Comparison of ENCODE assay signal across 9 cellular contexts in genomic region chr2:111123751-111124150, GRCh38. TPM values are rescaled to one million over a fixed set of nuclear protein-coding genes. Genes with fewer than 3 reads are reported as not detected.
A peak's percentile ranks its signal among the peaks of the same experiment; 100 is the strongest.
DNase-seq lines count a peak whose midpoint lies in the region; ATAC-seq and TF ChIP-seq lines count a peak whose summit lies in the region.
"Had no signal": no experiment of that assay in that cellular context is flagged by ENCODE, and none has a peak within 500 bp of the region (broad histone marks: within the 10 kb centered on the region; RNA-seq: fewer than 3 reads in every experiment).

No MANE protein-coding gene starts in this region.

- peak overlapping the region; percentile 95 for H3K9ac ChIP-seq in mesenchymal stem cell (ENCODE audit: low read length)

- H3K4me2 ChIP-seq in mesenchymal stem cell (ENCODE audit: low read length, poor library complexity, severe bottlenecking) = no peak overlapping the region

- ATAC-seq in left ventricle myocardium superior (no peak), HG03159 (IDR thresholded peaks at IDR 0.05; ENCODE audit: unreplicated experiment) (no peak), lower lobe of right lung (no peak)

- no peak overlapping the region for H2AK5ac ChIP-seq in mesenchymal stem cell (ENCODE audit: low read length, severe bottlenecking)

- H3K9me3 Mint-ChIP-seq in activated CD4-positive, alpha-beta memory T cell treated with anti-CD3 and anti-CD28 coated beads for 36 hours = no peaks in the 10 kb centered on the region

- H3K4me1 ChIP-seq in left ventricle myocardium inferior (peaks cover 57% of the 10 kb centered on the region), mesenchymal stem cell (ENCODE audit: control insufficient read depth, insufficient read depth, low read depth, low read length) (peaks cover 30% of the 10 kb centered on the region), tibial artery (peaks cover 0 to 53% (median 15%) of the 10 kb centered on the region in 4 donors), lower lobe of right lung (peaks cover 35% of the 10 kb centered on the region)

- no peak overlapping the region for H4K8ac ChIP-seq in mesenchymal stem cell (ENCODE audit: low read length)

- CTCF ChIA-PET in activated CD4-positive, alpha-beta memory T cell treated with anti-CD3 and anti-CD28 coated beads for 36 hours (lab: Charles Lee) = interaction anchor here (0.7 kb wide), 1 partner anchor 72 kb away, joined by 3 read pairs; no protein-coding TSS in a partner anchor

- H2BK12ac ChIP-seq in mesenchymal stem cell (ENCODE audit: low read length in 2 of 2) = no peak overlapping the region

- peaks cover 9% of the 10 kb centered on the region for H3K27me3 Mint-ChIP-seq in activated CD4-positive, alpha-beta memory T cell treated with anti-CD3 and anti-CD28 coated beads for 36 hours

- H3K27ac Mint-ChIP-seq in activated CD4-positive, alpha-beta memory T cell treated with anti-CD3 and anti-CD28 coated beads for 36 hours = no peak overlapping the region

- H3K4me3 Mint-ChIP-seq in activated CD4-positive, alpha-beta memory T cell treated with anti-CD3 and anti-CD28 coated beads for 36 hours = peak overlapping the region; percentile 64

- peaks cover 27% of the 10 kb centered on the region for H3K79me1 ChIP-seq in mesenchymal stem cell (replicated peaks; ENCODE audit: low read length, poor library complexity, severe bottlenecking)

- no peak overlapping the region for H3K23ac ChIP-seq in mesenchymal stem cell (ENCODE audit: low read length in 2 of 2)

- no peak overlapping the region for H3K27ac ChIP-seq in left ventricle myocardium inferior (replicated peaks)
- no peak overlapping the region for H3K27ac ChIP-seq in mesenchymal stem cell (ENCODE audit: low read length, poor library complexity, severe bottlenecking)
- H3K27ac ChIP-seq in tibial artery = no peak overlapping the region
- no peak overlapping the region for H3K27ac ChIP-seq in lower lobe of right lung

- intact Hi-C loops in left ventricle myocardium inferior (cut with micrococcal nuclease) = no loop called here
- intact Hi-C loops in left ventricle myocardium superior (cut with micrococcal nuclease) = no loop called here
- intact Hi-C loops in activated CD4-positive, alpha-beta memory T cell treated with anti-CD3 and anti-CD28 coated beads for 36 hours (cut with micrococcal nuclease) = loop anchor here (5.0 kb wide), 1 partner anchor 446 kb away; the partner anchor contains the start of gene BUB1
- intact Hi-C loops in tibial artery (cut with DNase I; ENCODE audit: low total_unique reads) = no loop called here
- intact Hi-C loops in lower lobe of right lung (cut with DNase I) = no loop called here

- DNase-seq in left ventricle myocardium inferior (no peak), left ventricle myocardium superior (no peak), mesenchymal stem cell (no peak), tibial artery (no peak), lower lobe of right lung (no peak), hippocampal formation (lab: John Stamatoyannopoulos, UW) (no peak)
- no peak for DNase-seq in activated CD4-positive, alpha-beta memory T cell treated with anti-CD3 and anti-CD28 coated beads for 36 hours

- no peak overlapping the region for H3K18ac ChIP-seq in mesenchymal stem cell (ENCODE audit: low read depth in 1 of 2, low read length in 2 of 2)

- no peak for TF ChIP-seq CTCF in left ventricle myocardium inferior (IDR thresholded peaks at IDR 0.05; ENCODE audit: borderline replicate concordance)
- TF ChIP-seq CTCF in tibial artery (IDR thresholded peaks at IDR 0.05) = no peak
- no peak for TF ChIP-seq CTCF in lower lobe of right lung (IDR thresholded peaks at IDR 0.05)

- H3K36me3 ChIP-seq in left ventricle myocardium inferior = peaks cover 29% of the 10 kb centered on the region
- H3K36me3 ChIP-seq in mesenchymal stem cell (ENCODE audit: control insufficient read depth in 1 of 2, insufficient read depth in 2 of 2, low read depth in 1 of 2, low read length in 2 of 2) = peaks cover 9 to 32% of the 10 kb centered on the region in 2 experiments
- H3K36me3 ChIP-seq in tibial artery = peaks cover 0 to 44% (median 9%) of the 10 kb centered on the region in 3 donors
- H3K36me3 ChIP-seq in lower lobe of right lung = peaks cover 49% of the 10 kb centered on the region

- no peak overlapping the region for H3K14ac ChIP-seq in mesenchymal stem cell (ENCODE audit: low read length in 2 of 2)

- no peak overlapping the region for H2AFZ ChIP-seq in mesenchymal stem cell (ENCODE audit: low read depth, low read length)

- H2BK120ac ChIP-seq in mesenchymal stem cell (ENCODE audit: low read depth, low read length) = no peak overlapping the region

- H3K4ac ChIP-seq in mesenchymal stem cell (ENCODE audit: low read depth in 1 of 2, low read length in 2 of 2) = no peak overlapping the region

- H3K4me1 Mint-ChIP-seq in activated CD4-positive, alpha-beta memory T cell treated with anti-CD3 and anti-CD28 coated beads for 36 hours (ENCODE audit: low read depth) = peaks cover 51% of the 10 kb centered on the region

- H3K4me3 ChIP-seq in left ventricle myocardium inferior (peak overlapping the region; percentile 92), mesenchymal stem cell (ENCODE audit: insufficient read depth in 1 of 2, low read depth in 1 of 2, low read length in 2 of 2) (peak overlapping the region in 1 of 2 experiments; percentile 90), tibial artery (peak overlapping the region; percentile 77 to 83), lower lobe of right lung (no peak overlapping the region)

- POLR2A ChIA-PET in activated CD4-positive, alpha-beta memory T cell treated with anti-CD3 and anti-CD28 coated beads for 36 hours (lab: Charles Lee) = no interaction called here

- H2BK15ac ChIP-seq in mesenchymal stem cell (ENCODE audit: low read depth, poor library complexity, severe bottlenecking) = no peak overlapping the region

- H2BK5ac ChIP-seq in mesenchymal stem cell (ENCODE audit: low read depth, low read length, poor library complexity, severe bottlenecking) = no peak overlapping the region

- no peaks in the 10 kb centered on the region for H3K9me3 ChIP-seq in left ventricle myocardium inferior (replicated peaks)
- H3K9me3 ChIP-seq in mesenchymal stem cell (ENCODE audit: control insufficient read depth, low read length) = no peaks in the 10 kb centered on the region
- no peaks in the 10 kb centered on the region for H3K9me3 ChIP-seq in tibial artery
- no peaks in the 10 kb centered on the region for H3K9me3 ChIP-seq in lower lobe of right lung
- H3K9me3 ChIP-seq: tibial nerve had no signal

- H4K91ac ChIP-seq in mesenchymal stem cell (ENCODE audit: low read length) = no peak overlapping the region

- WGBS in mesenchymal stem cell = 88% methylated on average over 7 of the region's 7 CpGs

- peaks cover 16% of the 10 kb centered on the region for H3K27me3 ChIP-seq in left ventricle myocardium inferior (ENCODE audit: low read depth)
- peaks cover 12% of the 10 kb centered on the region in 2 experiments for H3K27me3 ChIP-seq in mesenchymal stem cell (ENCODE audit: control insufficient read depth in 1 of 2, insufficient read depth in 1 of 2, low read length in 2 of 2)
- no peaks in the 10 kb centered on the region for H3K27me3 ChIP-seq in tibial artery
- peaks cover 16% of the 10 kb centered on the region for H3K27me3 ChIP-seq in lower lobe of right lung (ENCODE audit: low read depth)

- H3K36me3 Mint-ChIP-seq in activated CD4-positive, alpha-beta memory T cell treated with anti-CD3 and anti-CD28 coated beads for 36 hours = peaks cover 53% of the 10 kb centered on the region

RNA-seq across cellular contexts. Expression of gene BCL2L11, which starts 3.0 kb away (rescaled TPM):
- total RNA-seq in left ventricle myocardium inferior = 8.4 TPM
- total RNA-seq in left ventricle myocardium superior = 10.1 TPM
- 10 to 100 TPM; 21.9 to 25.6 TPM for total RNA-seq in activated CD4-positive, alpha-beta memory T cell treated with anti-CD3 and anti-CD28 coated beads for 36 hours
- 2.5 TPM for polyA plus RNA-seq in mesenchymal stem cell (2013, experiment 1 of 2)
- polyA plus RNA-seq in mesenchymal stem cell (2013, experiment 2 of 2) = 2.2 TPM
- 23.7 TPM for total RNA-seq in lower lobe of right lung
